ENCODE assay signal across 9 cellular contexts in the genomic region with DNA sequence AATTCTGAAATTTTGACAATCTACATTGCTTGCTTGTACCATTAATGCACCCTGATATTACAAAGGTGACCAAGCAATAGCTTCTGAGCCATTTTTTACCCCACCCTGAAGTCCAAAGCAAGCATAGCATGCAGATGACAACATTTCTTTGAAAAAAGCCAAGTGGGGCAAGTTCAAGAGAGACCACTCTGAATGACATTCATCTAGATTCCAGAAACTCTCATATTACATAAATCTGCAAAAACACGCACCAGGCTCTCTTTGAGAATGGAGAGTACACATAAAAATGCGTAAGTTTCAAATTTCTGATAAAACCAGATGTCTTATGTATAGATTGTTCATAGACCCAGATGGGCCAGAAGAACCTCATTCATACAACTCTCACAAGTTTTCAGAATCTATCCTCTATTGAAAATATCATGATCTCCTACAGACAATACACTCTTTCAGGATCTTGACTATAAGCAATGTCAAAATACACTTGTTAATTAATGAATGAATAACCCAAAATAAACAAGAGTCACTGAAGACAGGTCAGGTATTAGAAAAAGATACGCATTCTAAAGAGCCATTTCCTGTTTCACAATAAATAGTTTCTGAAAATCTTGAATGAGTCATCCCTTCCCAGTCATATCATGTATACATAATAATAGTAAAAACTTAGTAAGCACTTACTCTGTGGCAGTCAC.
DNase-seq lines count a peak whose midpoint lies in the region; ATAC-seq lines count a peak whose summit lies in the region.
"Had no signal": no experiment of that assay in that cellular context is flagged by ENCODE, and none has a peak within 500 bp of the region (broad histone marks: within the 10 kb centered on the region; RNA-seq: fewer than 3 reads in every experiment).

No MANE protein-coding gene starts in this region.

- ATAC-seq in GM19025 (IDR thresholded peaks at IDR 0.05; ENCODE audit: low read depth, unreplicated experiment) (peak; percentile 85), HG03095 (IDR thresholded peaks at IDR 0.05; ENCODE audit: unreplicated experiment) (peak; percentile 89)

- no peak overlapping the region for H3K9ac ChIP-seq in SK-N-MC (ENCODE audit: insufficient read length)

- no peaks in the 10 kb centered on the region for H3K36me3 ChIP-seq in SK-N-MC (ENCODE audit: insufficient read depth, low read length)
- H3K36me3 ChIP-seq: heart right ventricle had no signal

- no peaks in the 10 kb centered on the region for H3K9me3 ChIP-seq in SK-N-MC (ENCODE audit: low read depth, low read length)
- H3K9me3 ChIP-seq: heart right ventricle had no signal

- DNase-seq in AG20443 (ENCODE audit: low spot score) (peak; percentile 34), SK-N-MC (ENCODE audit: low read depth, low spot score) (peak; percentile 69), hepatic stellate cell (ENCODE audit: low spot score) (peak; percentile 49), NCI-H1105 (lab: John Stamatoyannopoulos, UW) (no peak), DMS114 treated with DMSO at 0.1 percent for 48 hours (lab: John Stamatoyannopoulos, UW; ENCODE audit: unreplicated experiment) (no peak)
- DNase-seq in stimulated activated CD4-positive, alpha-beta T cell treated with anti-CD3 and anti-CD28 coated beads, Interleukin-4, amount 100 ng/mL, for 1 hour, result no peak
- DNase-seq: heart right ventricle had no signal

- peak overlapping the region; percentile 65; the same call in 1 of the 2 replicates for H3K27ac ChIP-seq in SK-N-MC

- no peak overlapping the region; the same call in 1 of the 2 replicates for H3K4me3 ChIP-seq in SK-N-MC
- H3K4me3 ChIP-seq: heart right ventricle had no signal

Comparison
In these comparisons a context has a peak if more than half of its experiments do, and no peak if none do; other contexts are left out.
1. DNase-seq: peak in AG20443 (single experiment), SK-N-MC (single experiment) and hepatic stellate cell (single experiment); none in NCI-H1105 (single experiment), stimulated activated CD4-positive, alpha-beta T cell treated with anti-CD3 and anti-CD28 coated beads, Interleukin-4, amount 100 ng/mL, for 1 hour (single experiment) and DMS114 treated with DMSO at 0.1 percent for 48 hours (single experiment).